ENCODE assay signal across 1 cellular context in the genomic region with DNA sequence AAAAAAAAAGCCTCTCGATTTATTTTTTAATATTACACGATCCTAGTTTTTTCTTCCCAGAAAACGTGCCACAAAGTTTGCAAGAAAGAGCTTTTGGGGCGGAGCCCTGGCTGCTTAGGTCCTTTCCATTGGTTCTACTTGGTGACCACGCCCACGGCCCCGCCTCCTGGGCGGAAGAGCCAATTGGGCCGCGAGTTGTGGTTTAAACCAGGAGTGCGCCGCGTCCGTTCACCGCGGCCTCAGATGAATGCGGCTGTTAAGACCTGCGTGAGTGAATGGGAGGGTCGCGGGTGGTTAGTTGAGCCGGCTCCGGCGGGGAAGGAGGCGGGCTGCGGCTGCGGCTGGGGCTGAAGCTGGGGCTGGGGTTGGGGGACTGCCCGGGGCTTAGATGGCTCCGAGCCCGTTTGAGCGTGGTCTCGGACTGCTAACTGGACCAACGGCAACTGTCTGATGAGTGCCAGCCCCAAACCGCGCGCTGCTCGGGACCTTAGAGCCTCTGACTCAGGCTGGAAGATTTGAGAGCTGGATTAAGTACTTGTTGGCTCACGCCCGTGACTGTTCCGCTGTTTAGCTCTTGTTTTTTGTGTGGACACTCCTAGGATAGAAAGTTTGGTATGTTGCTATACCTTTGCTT.
TF ChIP-seq lines count a peak whose summit lies in the region.

PTTG1 (plus strand) TSS at position 231 of the 634 bp plus-strand sequence. CDS start 458 bp downstream, outside the sequence.

TF ChIP-seq in HEK293, 187 proteins besides CTCF, POLR2A, EP300 and RAD21 (continued from another document):
- TF ChIP-seq, protein P1, sequence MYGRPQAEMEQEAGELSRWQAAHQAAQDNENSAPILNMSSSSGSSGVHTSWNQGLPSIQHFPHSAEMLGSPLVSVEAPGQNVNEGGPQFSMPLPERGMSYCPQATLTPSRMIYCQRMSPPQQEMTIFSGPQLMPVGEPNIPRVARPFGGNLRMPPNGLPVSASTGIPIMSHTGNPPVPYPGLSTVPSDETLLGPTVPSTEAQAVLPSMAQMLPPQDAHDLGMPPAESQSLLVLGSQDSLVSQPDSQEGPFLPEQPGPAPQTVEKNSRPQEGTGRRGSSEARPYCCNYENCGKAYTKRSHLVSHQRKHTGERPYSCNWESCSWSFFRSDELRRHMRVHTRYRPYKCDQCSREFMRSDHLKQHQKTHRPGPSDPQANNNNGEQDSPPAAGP (tag by site-specific recombination; IDR thresholded peaks at IDR 0.05) = peak; percentile 36; the same call in 1 of the 2 replicates
- TF ChIP-seq ZNF184 (tag by site-specific recombination; IDR thresholded peaks at IDR 0.05) = no peak
- TF ChIP-seq ZNF530 (tag by site-specific recombination; IDR thresholded peaks at IDR 0.05; ENCODE audit: low read depth) = no peak
- TF ChIP-seq ZNF501 (tag by site-specific recombination; IDR thresholded peaks at IDR 0.05) = peak; percentile 65; the same call in 1 of the 2 replicates
- no peak for TF ChIP-seq ZNF19 (tag by site-specific recombination; IDR thresholded peaks at IDR 0.05; ENCODE audit: low read depth)
- TF ChIP-seq ZNF621 (tag by site-specific recombination; IDR thresholded peaks at IDR 0.05) = no peak
- TF ChIP-seq ZNF341 (tag by site-specific recombination; IDR thresholded peaks at IDR 0.05; ENCODE audit: low read depth) = no peak
- TF ChIP-seq GLIS2 (tag by site-specific recombination; IDR thresholded peaks at IDR 0.05) = no peak
- TF ChIP-seq EGR2 (tag by site-specific recombination; IDR thresholded peaks at IDR 0.05; ENCODE audit: low read depth) = no peak
- TF ChIP-seq ZNF223 (tag by site-specific recombination; IDR thresholded peaks at IDR 0.05) = no peak
- peak; percentile 60; the same call in 1 of the 2 replicates for TF ChIP-seq ZFP37 (tag by site-specific recombination; IDR thresholded peaks at IDR 0.05)
- TF ChIP-seq PRDM1 (tag by site-specific recombination; IDR thresholded peaks at IDR 0.05) = no peak
- TF ChIP-seq REST (tag by site-specific recombination; IDR thresholded peaks at IDR 0.05) = peak; percentile 49; the same call in 1 of the 2 replicates
- TF ChIP-seq ZNF394 (tag by site-specific recombination; IDR thresholded peaks at IDR 0.05; ENCODE audit: borderline replicate concordance) = peak; percentile 47; the same call in 1 of the 2 replicates
- TF ChIP-seq PRDM10 (tag by site-specific recombination; IDR thresholded peaks at IDR 0.05) = peak; percentile 63
- TF ChIP-seq ZBTB26 (tag by site-specific recombination; optimal IDR thresholded peaks at IDR 0.05) = peak; percentile 71
- TF ChIP-seq KLF8 (tag by site-specific recombination; IDR thresholded peaks at IDR 0.05) = peak; percentile 28; the same call in 1 of the 2 replicates
- peak; percentile 88 for TF ChIP-seq SP3 (tag by site-specific recombination; IDR thresholded peaks at IDR 0.05)
- 0 out of 2 replicates have a peak, but pooled peaks have one; percentile 36 for TF ChIP-seq ZFP69B (tag by site-specific recombination; IDR thresholded peaks at IDR 0.05)
- peak; percentile 29; the same call in 1 of the 2 replicates for TF ChIP-seq WT1 (tag by site-specific recombination; IDR thresholded peaks at IDR 0.05)
- no peak for TF ChIP-seq ZNF404 (tag by site-specific recombination; IDR thresholded peaks at IDR 0.05)
- peak; percentile 88 for TF ChIP-seq SCRT2 (tag by site-specific recombination; IDR thresholded peaks at IDR 0.05)
- TF ChIP-seq ZNF2 (tag by site-specific recombination; IDR thresholded peaks at IDR 0.05) = peak; percentile 61; the same call in 1 of the 2 replicates
- peak; percentile 67 for TF ChIP-seq SP7 (tag by site-specific recombination; IDR thresholded peaks at IDR 0.05)
- TF ChIP-seq KLF9 (tag by site-specific recombination; IDR thresholded peaks at IDR 0.05; ENCODE audit: low read depth) = peak; percentile 49; the same call in 1 of the 2 replicates
- TF ChIP-seq, protein P2, sequence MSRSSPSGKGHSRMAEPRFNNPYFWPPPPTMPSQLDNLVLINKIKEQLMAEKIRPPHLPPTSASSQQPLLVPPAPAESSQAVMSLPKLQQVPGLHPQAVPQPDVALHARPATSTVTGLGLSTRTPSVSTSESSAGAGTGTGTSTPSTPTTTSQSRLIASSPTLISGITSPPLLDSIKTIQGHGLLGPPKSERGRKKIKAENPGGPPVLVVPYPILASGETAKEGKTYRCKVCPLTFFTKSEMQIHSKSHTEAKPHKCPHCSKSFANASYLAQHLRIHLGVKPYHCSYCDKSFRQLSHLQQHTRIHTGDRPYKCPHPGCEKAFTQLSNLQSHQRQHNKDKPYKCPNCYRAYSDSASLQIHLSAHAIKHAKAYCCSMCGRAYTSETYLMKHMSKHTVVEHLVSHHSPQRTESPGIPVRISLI (tag by site-specific recombination; IDR thresholded peaks at IDR 0.05) = peak; percentile 66; the same call in 1 of the 2 replicates
- no peak for TF ChIP-seq ZBTB48 (tag by site-specific recombination; IDR thresholded peaks at IDR 0.05)
- TF ChIP-seq BCL11A (tag by site-specific recombination; IDR thresholded peaks at IDR 0.05; ENCODE audit: low read depth) = no peak
